ENCODE assay signal across 20 cellular contexts in the genomic region with DNA sequence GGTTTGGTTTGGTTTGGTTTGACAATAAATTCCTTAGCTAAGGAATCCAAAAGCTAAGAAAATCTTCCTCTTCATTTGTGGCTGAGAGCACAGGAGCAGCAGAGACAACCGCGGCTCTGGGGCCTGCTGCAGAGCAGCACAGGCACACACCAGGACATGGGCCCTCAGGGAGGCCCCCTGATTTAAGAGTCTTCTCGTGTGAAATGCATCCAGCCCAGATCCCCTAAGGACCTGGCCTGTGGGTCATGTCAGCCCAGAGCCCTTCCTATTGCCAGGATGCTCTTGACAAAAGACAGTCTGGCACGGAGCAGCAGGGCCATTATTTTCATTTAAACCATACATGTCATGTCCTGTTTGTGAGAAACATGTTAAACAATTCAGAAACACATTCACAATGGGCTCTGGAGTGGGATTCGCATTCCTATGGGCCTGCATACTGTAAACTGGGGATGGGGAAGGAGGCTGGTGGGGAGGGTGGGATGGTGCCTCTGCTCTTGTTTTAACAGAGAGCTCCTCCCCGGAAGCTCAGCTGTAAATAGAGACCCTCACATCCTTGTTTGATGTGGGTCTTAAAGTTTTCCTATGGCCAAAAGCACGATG.
DNase-seq lines count a peak whose midpoint lies in the region; FAIRE-seq and TF ChIP-seq lines count a peak whose summit lies in the region.
"Had no signal": no experiment of that assay in that cellular context is flagged by ENCODE, and none has a peak within 500 bp of the region (broad histone marks: within the 10 kb centered on the region; RNA-seq: fewer than 3 reads in every experiment).

No MANE protein-coding gene starts in this region.

- H3K4me1 Mint-ChIP-seq in progenitor cell of endocrine pancreas (ENCODE audit: low read depth) (no peaks in the 10 kb centered on the region), CD14-positive monocyte (no peaks in the 10 kb centered on the region)

- no peak overlapping the region for H2BK5ac ChIP-seq in H1 (ENCODE audit: low read depth, low read length)

- no peak overlapping the region for H3K9ac ChIP-seq in HUES64 (ENCODE audit: low read depth, low read length)
- no peak overlapping the region for H3K9ac ChIP-seq in H1 (replicated peaks in 1 of 4; ENCODE audit: extremely low read depth in 1 of 4, low read depth in 3 of 4, low read length in 3 of 4)
- H3K9ac ChIP-seq: GM23248, KMS-11 had no signal

- H3K4me3 ChIP-seq in HUES64 (ENCODE audit: low read length), result no peak overlapping the region
- H3K4me3 ChIP-seq in H1 (ENCODE audit: extremely low read depth in 1 of 4, insufficient read depth in 2 of 4, low read depth in 3 of 4, low read length in 4 of 4), result no peak overlapping the region
- H3K4me3 ChIP-seq in esophagus squamous epithelium, result no peak overlapping the region
- no peak overlapping the region for H3K4me3 ChIP-seq in dorsolateral prefrontal cortex
- H3K4me3 ChIP-seq: GM23248 had no signal

- no peak overlapping the region for H2BK20ac ChIP-seq in H1 (ENCODE audit: low read length)

- H3K36me3 Mint-ChIP-seq in progenitor cell of endocrine pancreas (ENCODE audit: insufficient read depth), result no peaks in the 10 kb centered on the region
- no peaks in the 10 kb centered on the region for H3K36me3 Mint-ChIP-seq in CD14-positive monocyte

- no peak for FAIRE-seq in H1 (lab: Jason Lieb, UNC)

- H3K27me3 ChIP-seq in HUES64 (ENCODE audit: insufficient read depth, low read length) (no peaks in the 10 kb centered on the region), H1 (replicated peaks in 1 of 4; ENCODE audit: control insufficient read depth in 3 of 4, extremely low read depth in 1 of 4, insufficient read depth in 3 of 4, low read length in 3 of 4) (no peaks in the 10 kb centered on the region), esophagus squamous epithelium (no peaks in the 10 kb centered on the region), dorsolateral prefrontal cortex (no peaks in the 10 kb centered on the region)

- H3K27ac Mint-ChIP-seq in progenitor cell of endocrine pancreas, result peak overlapping the region; percentile 30
- no peak overlapping the region for H3K27ac Mint-ChIP-seq in CD14-positive monocyte
- H3K27ac Mint-ChIP-seq: CD4-positive, alpha-beta T cell had no signal

- H2BK120ac ChIP-seq in H1 (replicated peaks; ENCODE audit: low read depth, low read length), result no peak overlapping the region

- intact Hi-C loops in CD14-positive monocyte (cut with micrococcal nuclease), result no loop called here
- intact Hi-C loops in esophagus squamous epithelium (cut with DNase I), result no loop called here
- intact Hi-C loops in dorsolateral prefrontal cortex (cut with DNase I), result no loop called here

- TF ChIP-seq POLR2A in H1 (IDR thresholded peaks at IDR 0.05; ENCODE audit: control extremely low read depth in 1 of 2, low read depth in 2 of 2, low read length in 2 of 2) (no peak), esophagus squamous epithelium (IDR thresholded peaks at IDR 0.05) (no peak)

- no peaks in the 10 kb centered on the region for H3K23me2 ChIP-seq in H1 (ENCODE audit: low read depth, low read length)

- H3K23ac ChIP-seq in H1 (ENCODE audit: insufficient read length), result no peak overlapping the region

- POLR2A ChIA-PET in H1 (lab: Charles Lee; ENCODE audit: partially characterized antibody), result no interaction called here

- no peak overlapping the region for H2BK15ac ChIP-seq in H1 (ENCODE audit: low read length)

- no peak overlapping the region for H3K56ac ChIP-seq in H1 (replicated peaks; ENCODE audit: insufficient read length, low read depth, low read length)

- TF ChIP-seq CTCF in H1 (IDR thresholded peaks at IDR 0.05; ENCODE audit: control extremely low read depth in 1 of 3, insufficient read depth in 1 of 3, low read depth in 1 of 3, low read length in 3 of 3) (no peak), progenitor cell of endocrine pancreas (IDR thresholded peaks at IDR 0.05; ENCODE audit: unreplicated experiment) (no peak), CD14-positive monocyte (IDR thresholded peaks at IDR 0.05) (no peak), esophagus squamous epithelium (IDR thresholded peaks at IDR 0.05) (no peak), dorsolateral prefrontal cortex (IDR thresholded peaks at IDR 0.05 in 54 of 56, conservative IDR thresholded peaks at IDR 0.05 in 2 of 56; ENCODE audit: low read depth in 1 of 56, partially characterized antibody in 56 of 56) (no peak)

- no peak overlapping the region for H2AK5ac ChIP-seq in H1 (ENCODE audit: low read depth, low read length)

- no peak overlapping the region for H4K5ac ChIP-seq in H1 (ENCODE audit: insufficient read length, low read depth, low read length)

- CTCF ChIA-PET in H1 (lab: Charles Lee; ENCODE audit: partially characterized antibody), result interaction anchor here (1.7 kb wide), 1 partner anchor 24 kb away, joined by 3 read pairs; no protein-coding TSS in a partner anchor

- H3K27ac ChIP-seq in HUES64 (ENCODE audit: low read depth, low read length), result peak overlapping the region; percentile 34; the same call in 1 of the 2 replicates
- H3K27ac ChIP-seq in H1 (ENCODE audit: low read depth, low read length), result no peak overlapping the region
- no peak overlapping the region for H3K27ac ChIP-seq in esophagus squamous epithelium
- H3K27ac ChIP-seq in dorsolateral prefrontal cortex, result no peak overlapping the region
- H3K27ac ChIP-seq: GM23248, KMS-11 had no signal

- no peaks in the 10 kb centered on the region for H3K9me3 ChIP-seq in HUES64 (ENCODE audit: insufficient read depth, low read depth, low read length)
- H3K9me3 ChIP-seq in H1 (ENCODE audit: insufficient read depth in 2 of 2, low read depth in 1 of 2, low read length in 1 of 2), result no peaks in the 10 kb centered on the region
- no peaks in the 10 kb centered on the region for H3K9me3 ChIP-seq in esophagus squamous epithelium

- DNase-seq in H1 (ENCODE audit: low read depth in 1 of 2, low spot score in 2 of 2), result no peak
- DNase-seq in left kidney (ENCODE audit: low read depth, low spot score), result peak; percentile 66
- no peak for DNase-seq in progenitor cell of endocrine pancreas (ENCODE audit: low spot score, unreplicated experiment)
- no peak for DNase-seq in CD14-positive monocyte (ENCODE audit: low spot score)
- DNase-seq in esophagus squamous epithelium (lab: John Stamatoyannopoulos, UW), result no peak
- no peak for DNase-seq in dorsolateral prefrontal cortex
- DNase-seq: AML-193; Calu3; CD4-positive, alpha-beta T cell; DMS79; GDM1; GM23248; NCI-H1092; NCI-H1694; NCI-H2107; NCI-H446; NCI-H774; Right ventricle myocardium superior had no signal

- H3K79me1 ChIP-seq in H1 (ENCODE audit: low read depth, low read length), result no peaks in the 10 kb centered on the region

- H4K91ac ChIP-seq in H1 (replicated peaks; ENCODE audit: insufficient read length, low read length), result no peak overlapping the region

- H4K8ac ChIP-seq in H1 (ENCODE audit: extremely low read depth, insufficient read depth, low read length), result no peak overlapping the region; the same call in 1 of the 2 replicates

- H3K4me1 ChIP-seq in HUES64 (ENCODE audit: insufficient read depth, low read length) (peaks cover 12% of the 10 kb centered on the region), H1 (replicated peaks in 1 of 4; ENCODE audit: control insufficient read depth in 3 of 4, insufficient read depth in 4 of 4, low read length in 3 of 4) (peaks cover 0 to 8% (median 4%) of the 10 kb centered on the region in 4 experiments; a peak in 4 of 7 replicates), esophagus squamous epithelium (no peaks in the 10 kb centered on the region)

- no peaks in the 10 kb centered on the region for H3K79me2 ChIP-seq in H1 (ENCODE audit: control insufficient read depth in 1 of 2, insufficient read depth in 2 of 2, low read length in 2 of 2)

- TF ChIP-seq RAD21 in H1 (IDR thresholded peaks at IDR 0.05 in 1 of 2, conservative IDR thresholded peaks at IDR 0.05 in 1 of 2; ENCODE audit: low read depth in 2 of 2, low read length in 2 of 2), result no peak

- no peak overlapping the region for H3K4ac ChIP-seq in H1 (replicated peaks; ENCODE audit: insufficient read length, low read depth, low read length)

- 51% methylated on average over 7 of the region's 7 CpGs for WGBS in HUES64
- 68% methylated on average over 7 of the region's 7 CpGs; no CpG with 5 or more reads in 1 of the 2 experiments for WGBS in H1 (ENCODE audit: extremely low coverage in 1 of 2, insufficient coverage in 1 of 2, insufficient read length in 1 of 2, insufficient replicate concordance in 2 of 2, low coverage in 1 of 2, low lambda C conversion rate in 2 of 2, missing lambda C conversion rate in 1 of 2), 2 experiments
- 37 to 67% methylated on average over 2 to 6 of the region's 7 CpGs for WGBS in esophagus squamous epithelium, 2 donors

- peak overlapping the region; percentile 55; the same call in 1 of the 2 replicates for H3K18ac ChIP-seq in H1 (ENCODE audit: extremely low read depth, low read length)

- no peak overlapping the region for H2BK12ac ChIP-seq in H1 (ENCODE audit: low read depth, low read length)

- no peaks in the 10 kb centered on the region for H3K9me3 Mint-ChIP-seq in progenitor cell of endocrine pancreas (ENCODE audit: low read depth)
- H3K9me3 Mint-ChIP-seq in CD14-positive monocyte, result peaks cover 0 to 12% (median 0%) of the 10 kb centered on the region in 7 donors
- H3K9me3 Mint-ChIP-seq: CD4-positive, alpha-beta T cell had no signal

- no peak overlapping the region for H2AFZ ChIP-seq in H1 (ENCODE audit: low read length)
- H2AFZ ChIP-seq: GM23248 had no signal

- peak overlapping the region in 1 of 2 experiments; percentile 26; a peak in 1 of 4 replicates for H3K4me2 ChIP-seq in H1 (ENCODE audit: insufficient read depth in 1 of 2, low read depth in 2 of 2, low read length in 2 of 2)
- H3K4me2 ChIP-seq: KMS-11 had no signal

- no peaks in the 10 kb centered on the region for H4K20me1 ChIP-seq in H1 (replicated peaks in 1 of 2; ENCODE audit: control insufficient read depth in 1 of 2, insufficient read depth in 2 of 2, low read length in 2 of 2)

- TF ChIP-seq EP300 in H1 (IDR thresholded peaks at IDR 0.05; ENCODE audit: borderline replicate concordance in 1 of 2, low read depth in 2 of 2, low read length in 2 of 2), result no peak

- H3K14ac ChIP-seq in H1 (ENCODE audit: insufficient read length), result no peak overlapping the region

- no peak overlapping the region for H3K4me3 Mint-ChIP-seq in progenitor cell of endocrine pancreas (ENCODE audit: low read depth)
- H3K4me3 Mint-ChIP-seq in CD14-positive monocyte, result no peak overlapping the region
- H3K4me3 Mint-ChIP-seq: CD4-positive, alpha-beta T cell had no signal

- no peaks in the 10 kb centered on the region for H3K27me3 Mint-ChIP-seq in progenitor cell of endocrine pancreas
- H3K27me3 Mint-ChIP-seq in CD14-positive monocyte (ENCODE audit: low read depth in 3 of 3), result peaks cover 0 to 1% (median 0%) of the 10 kb centered on the region in 3 donors

- H3K36me3 ChIP-seq in HUES64 (ENCODE audit: insufficient read depth, low read length) (no peaks in the 10 kb centered on the region), H1 (ENCODE audit: control insufficient read depth in 2 of 4, insufficient read depth in 4 of 4, low read length in 3 of 4) (no peaks in the 10 kb centered on the region), esophagus squamous epithelium (no peaks in the 10 kb centered on the region)

TF ChIP-seq in H1, 55 proteins besides CTCF, POLR2A, EP300 and RAD21 (continues in another document):
- TF ChIP-seq SP2 (IDR thresholded peaks at IDR 0.05; ENCODE audit: low read length) (no peak), SRF (IDR thresholded peaks at IDR 0.05; ENCODE audit: low read depth, low read length) (no peak), TAF1 (IDR thresholded peaks at IDR 0.05; ENCODE audit: low read depth, low read length) (no peak)
